In the genomic region with DNA sequence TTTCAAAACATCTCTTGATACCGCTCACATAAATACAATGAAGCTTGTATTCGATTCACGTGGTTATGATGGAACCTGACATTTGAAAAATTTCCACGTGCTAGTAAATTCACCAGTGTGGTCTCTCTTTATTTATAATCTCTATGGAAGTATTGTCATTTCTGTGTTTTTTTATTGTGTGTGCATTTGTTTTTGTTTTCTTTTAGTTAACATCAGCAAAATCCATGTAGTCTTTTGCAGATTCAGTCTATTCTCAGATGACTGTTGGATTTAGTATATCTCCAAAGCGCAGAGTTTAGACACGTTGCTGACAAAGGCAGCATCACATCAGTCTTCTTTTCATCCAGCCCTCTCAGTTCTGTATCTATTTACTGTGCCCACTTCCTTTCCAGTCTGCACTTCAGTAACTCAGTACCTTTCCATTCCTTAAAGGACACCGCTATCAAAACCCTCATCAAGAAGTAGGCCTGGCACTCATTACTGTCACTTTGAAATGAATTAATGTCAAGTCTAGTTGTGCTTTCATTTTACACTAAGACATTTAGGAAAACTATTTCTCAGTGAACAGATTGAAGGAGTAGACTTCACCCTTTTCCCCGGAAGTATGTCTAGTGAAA, we compare ENCODE assay signal across 16 cellular contexts.
"Had no signal": no experiment of that assay in that cellular context is flagged by ENCODE, and none has a peak within 500 bp of the region (broad histone marks: within the 10 kb centered on the region; RNA-seq: fewer than 3 reads in every experiment).

No MANE protein-coding gene starts in this region.

- H3K27ac ChIP-seq: parathyroid adenoma had no signal

- H3K4me1 Mint-ChIP-seq: activated CD8-positive, alpha-beta memory T cell treated with anti-CD3 and anti-CD28 coated beads, Interleukin-2, amount 10 ng/mL, durations not matched to agents 7 days and 5 days had no signal

- H3K36me3 Mint-ChIP-seq: activated CD8-positive, alpha-beta memory T cell treated with anti-CD3 and anti-CD28 coated beads, Interleukin-2, amount 10 ng/mL, durations not matched to agents 7 days and 5 days; activated naive CD4-positive, alpha-beta T cell treated with anti-CD3 and anti-CD28 coated beads, Interleukin-2, amount 50 U/mL, for 72 hours; brain had no signal

- H3K9ac ChIP-seq: parathyroid adenoma had no signal

- H3K9me3 Mint-ChIP-seq: activated naive CD4-positive, alpha-beta T cell treated with anti-CD3 and anti-CD28 coated beads, Interleukin-2, amount 50 U/mL, for 72 hours; activated T-cell treated with anti-CD3 and anti-CD28 coated beads, Interleukin-2, amount 50 U/mL, for 24 hours; brain; endodermal cell; immature natural killer cell; neural crest cell had no signal

- H3K79me2 ChIP-seq: parathyroid adenoma had no signal

- H3K4me3 Mint-ChIP-seq: activated CD8-positive, alpha-beta memory T cell treated with anti-CD3 and anti-CD28 coated beads, Interleukin-2, amount 10 ng/mL, durations not matched to agents 7 days and 5 days; activated T-cell treated with anti-CD3 and anti-CD28 coated beads, Interleukin-2, amount 50 U/mL, for 24 hours; brain; endodermal cell; immature natural killer cell; neural crest cell had no signal

- H2AFZ ChIP-seq: parathyroid adenoma had no signal

- H3K4me1 ChIP-seq: parathyroid adenoma had no signal

- H3K27ac Mint-ChIP-seq: activated CD8-positive, alpha-beta memory T cell treated with anti-CD3 and anti-CD28 coated beads, Interleukin-2, amount 10 ng/mL, durations not matched to agents 7 days and 5 days; activated naive CD4-positive, alpha-beta T cell treated with anti-CD3 and anti-CD28 coated beads, Interleukin-2, amount 50 U/mL, for 72 hours; activated T-cell treated with anti-CD3 and anti-CD28 coated beads, Interleukin-2, amount 50 U/mL, for 24 hours; brain; endodermal cell; immature natural killer cell had no signal

- H3K9me3 ChIP-seq: tibial artery had no signal

- H3K27me3 Mint-ChIP-seq: activated T-cell treated with anti-CD3 and anti-CD28 coated beads, Interleukin-2, amount 50 U/mL, for 24 hours; brain had no signal

- H3K27me3 ChIP-seq: tibial artery had no signal

- ATAC-seq: activated CD4-positive, CD25-positive, alpha-beta regulatory T cell treated with anti-CD3 and anti-CD28 coated beads, Interleukin-2, amount 50 U/mL, for 24 hours; activated CD8-positive, alpha-beta memory T cell treated with anti-CD3 and anti-CD28 coated beads, Interleukin-2, amount 10 ng/mL, durations not matched to agents 7 days and 5 days; activated naive CD4-positive, alpha-beta T cell treated with anti-CD3 and anti-CD28 coated beads, Interleukin-2, amount 50 U/mL, for 72 hours; left cardiac atrium had no signal

- DNase-seq: activated CD4-positive, alpha-beta T cell treated with anti-CD3 and anti-CD28 coated beads, Interleukin-2, amount 50 U/mL, for 48 hours; activated CD8-positive, alpha-beta memory T cell treated with anti-CD3 and anti-CD28 coated beads, Interleukin-2, amount 10 ng/mL, durations not matched to agents 7 days and 5 days; activated effector memory CD4-positive, alpha-beta T cell treated with Interleukin-2 at 50 U/mL for 16 hours; activated T-cell treated with anti-CD3 and anti-CD28 coated beads, Interleukin-2, amount 50 U/mL, for 24 hours; amniotic stem cell; cerebellar nuclear complex; endodermal cell; erythroblast; immature natural killer cell; left cardiac atrium; tibial artery had no signal

- H3K36me3 ChIP-seq: tibial artery had no signal
